ENCODE assay signal across 9 cellular contexts in genomic region chr6:146542881-146543210, GRCh38. TPM values are rescaled to one million over a fixed set of nuclear protein-coding genes. Genes with fewer than 3 reads are reported as not detected.
DNase-seq lines count a peak whose midpoint lies in the region; ATAC-seq and TF ChIP-seq lines count a peak whose summit lies in the region.
"Had no signal": no experiment of that assay in that cellular context is flagged by ENCODE, and none has a peak within 500 bp of the region (broad histone marks: within the 10 kb centered on the region; RNA-seq: fewer than 3 reads in every experiment).

No MANE protein-coding gene starts in this region.

- H3K27ac Mint-ChIP-seq in GM23338 (no peak overlapping the region), glutamatergic neuron (ENCODE audit: unreplicated experiment) (peak overlapping the region; percentile 64)
- H3K27ac Mint-ChIP-seq in activated T-helper 17 cell treated with anti-CD3 and anti-CD28 coated beads, Interleukin-2, amount 50 U/mL, for 72 hours: no peak overlapping the region

- no peaks in the 10 kb centered on the region for H3K36me3 ChIP-seq in GM23338 (ENCODE audit: insufficient read depth)
- no peaks in the 10 kb centered on the region for H3K36me3 ChIP-seq in prostate gland

- peaks cover 12% of the 10 kb centered on the region; the same call in 2 of the 3 replicates for H3K4me1 Mint-ChIP-seq in GM23338
- H3K4me1 Mint-ChIP-seq in activated T-helper 17 cell treated with anti-CD3 and anti-CD28 coated beads, Interleukin-2, amount 50 U/mL, for 72 hours: no peaks in the 10 kb centered on the region
- peaks cover 11% of the 10 kb centered on the region for H3K4me1 Mint-ChIP-seq in glutamatergic neuron (ENCODE audit: low read depth, unreplicated experiment)

- H3K9me2 ChIP-seq in GM23338 (ENCODE audit: insufficient read depth): no peaks in the 10 kb centered on the region

- no peaks in the 10 kb centered on the region; the same call in 2 of the 3 replicates for H3K36me3 Mint-ChIP-seq in GM23338 (ENCODE audit: low read depth)
- no peaks in the 10 kb centered on the region for H3K36me3 Mint-ChIP-seq in activated T-helper 17 cell treated with anti-CD3 and anti-CD28 coated beads, Interleukin-2, amount 50 U/mL, for 72 hours (ENCODE audit: low read depth)
- H3K36me3 Mint-ChIP-seq in glutamatergic neuron (ENCODE audit: unreplicated experiment): no peaks in the 10 kb centered on the region

- H3K4me3 ChIP-seq in GM23338: peak overlapping the region; percentile 70
- peak overlapping the region; percentile 65 to 73 for H3K4me3 ChIP-seq in prostate gland

- TF ChIP-seq POLR2A in prostate gland (IDR thresholded peaks at IDR 0.05): no peak

- 61% methylated on average over 9 of the region's 9 CpGs for WGBS in prostate gland

- H3K27ac ChIP-seq in GM23338 (ENCODE audit: low read depth): peak overlapping the region; percentile 10; the same call in 1 of the 2 replicates
- H3K27ac ChIP-seq in prostate gland: peak overlapping the region; percentile 86 to 90

- no peaks in the 10 kb centered on the region for H4K20me1 ChIP-seq in GM23338 (replicated peaks; ENCODE audit: insufficient read depth)

- no peaks in the 10 kb centered on the region for H3K27me3 Mint-ChIP-seq in GM23338 (ENCODE audit: insufficient read depth, low read depth, poor library complexity)
- peaks cover 36% of the 10 kb centered on the region for H3K27me3 Mint-ChIP-seq in activated T-helper 17 cell treated with anti-CD3 and anti-CD28 coated beads, Interleukin-2, amount 50 U/mL, for 72 hours
- peaks cover 3% of the 10 kb centered on the region for H3K27me3 Mint-ChIP-seq in glutamatergic neuron (ENCODE audit: unreplicated experiment)

- H3K9me3 ChIP-seq in prostate gland: no peaks in the 10 kb centered on the region

- H3F3A ChIP-seq in GM23338 (replicated peaks; ENCODE audit: low read depth): no peaks in the 10 kb centered on the region

- H3K4me2 ChIP-seq in GM23338: peak overlapping the region; percentile 85

- intact Hi-C loops in prostate gland (cut with DNase I): loop anchor here (2.0 to 10.0 kb wide), 4 partner anchors 158 to 731 kb away; partner anchors contain the start of genes FBXO30, SHPRH and STXBP5

- TF ChIP-seq CTCF in GM23338 (conservative IDR thresholded peaks at IDR 0.05; ENCODE audit: low read depth in 2 of 2) (no peak), glutamatergic neuron (IDR thresholded peaks at IDR 0.05; ENCODE audit: partially characterized antibody, unreplicated experiment) (no peak), prostate gland (IDR thresholded peaks at IDR 0.05) (no peak)

- peak overlapping the region; percentile 66 for H3K4me3 Mint-ChIP-seq in GM23338
- peak overlapping the region; percentile 46 for H3K4me3 Mint-ChIP-seq in activated T-helper 17 cell treated with anti-CD3 and anti-CD28 coated beads, Interleukin-2, amount 50 U/mL, for 72 hours
- H3K4me3 Mint-ChIP-seq in glutamatergic neuron (ENCODE audit: unreplicated experiment): peak overlapping the region; percentile 77

- H3K9me3 Mint-ChIP-seq in GM23338 (no peaks in the 10 kb centered on the region; the same call in 2 of the 3 replicates), glutamatergic neuron (ENCODE audit: unreplicated experiment) (peaks cover 2% of the 10 kb centered on the region)
- H3K9me3 Mint-ChIP-seq in activated T-helper 17 cell treated with anti-CD3 and anti-CD28 coated beads, Interleukin-2, amount 50 U/mL, for 72 hours: no peaks in the 10 kb centered on the region

- no peak for DNase-seq in GM23338 (ENCODE audit: low spot score)
- DNase-seq in glutamatergic neuron: no peak
- DNase-seq in prostate gland (ENCODE audit: low spot score): no peak
- no peak for DNase-seq in NCI-H2107 (lab: John Stamatoyannopoulos, UW)
- no peak for DNase-seq in OCI-M1 (lab: John Stamatoyannopoulos, UW)
- DNase-seq in NCI-H1436 (lab: John Stamatoyannopoulos, UW): no peak
- DNase-seq: effector memory CD4-positive, alpha-beta T cell had no signal

- no peaks in the 10 kb centered on the region for H3K27me3 ChIP-seq in GM23338 (ENCODE audit: insufficient read depth)
- H3K27me3 ChIP-seq in prostate gland (replicated peaks; ENCODE audit: insufficient read depth): no peaks in the 10 kb centered on the region

- H3K4me1 ChIP-seq in GM23338 (ENCODE audit: insufficient read depth) (peaks cover 25% of the 10 kb centered on the region), prostate gland (replicated peaks) (no peaks in the 10 kb centered on the region)

- H3K79me2 ChIP-seq in GM23338 (replicated peaks; ENCODE audit: insufficient read depth): peaks cover 9% of the 10 kb centered on the region; the same call in 1 of the 2 replicates

- peak overlapping the region; percentile 93; the same call in 1 of the 2 replicates for H2AFZ ChIP-seq in GM23338

- ATAC-seq in GM23338: no peak
- ATAC-seq in activated T-helper 17 cell treated with anti-CD3 and anti-CD28 coated beads, Interleukin-2, amount 50 U/mL, for 72 hours (replicated peaks): no peak
- no peak for ATAC-seq in GM19324 (IDR thresholded peaks at IDR 0.05; ENCODE audit: low FRiP score, unreplicated experiment)

TF ChIP-seq in GM23338, 12 proteins besides CTCF, POLR2A, EP300 and RAD21 (continues in another document):
- TF ChIP-seq ZNF462 (CRISPR knock-in tag; IDR thresholded peaks at IDR 0.05) (no peak), CREB1 (CRISPR knock-in tag; IDR thresholded peaks at IDR 0.05; ENCODE audit: low read depth) (no peak), STAT1 (IDR thresholded peaks at IDR 0.05; ENCODE audit: unreplicated experiment) (no peak), EZH2 (IDR thresholded peaks at IDR 0.05; ENCODE audit: low read depth, unreplicated experiment) (no peak)

RNA-seq across cellular contexts. Expression of gene RAB32, which starts 0.8 kb away (rescaled TPM):
- 4.8 and 10.4 TPM in 2 replicates for total RNA-seq in GM23338 (2014; rRNA removed; shearing (Covaris generic))
- polyA plus RNA-seq in GM23338 (2016; fragmentation: Nextera tagmentation; extraction: Ambion mirVana): 5.7 and 5.9 TPM in 2 replicates
- under 1 TPM in 1 of 2 donors, not detected in 1; 0.37 TPM for total RNA-seq in activated T-helper 17 cell treated with anti-CD3 and anti-CD28 coated beads, Interleukin-2, amount 50 U/mL, for 72 hours
- total RNA-seq in glutamatergic neuron (ENCODE audit: unreplicated experiment) (8.6 TPM), prostate gland (10 to 100 TPM in 1 of 2 donors, 1 to 10 TPM in 1; 6.3 to 26.2 TPM)

RNA-seq across cellular contexts. Expression of gene ADGB, which starts 55.9 kb away (rescaled TPM):
- not detected in 2 replicates for total RNA-seq in GM23338 (2014; rRNA removed; shearing (Covaris generic))
- polyA plus RNA-seq in GM23338 (2016; fragmentation: Nextera tagmentation; extraction: Ambion mirVana): 0.14 TPM in 1 of 2 replicates, not detected in the other
- total RNA-seq in activated T-helper 17 cell treated with anti-CD3 and anti-CD28 coated beads, Interleukin-2, amount 50 U/mL, for 72 hours: not detected
- total RNA-seq in glutamatergic neuron (ENCODE audit: unreplicated experiment) (not detected), prostate gland (1 to 10 TPM in 1 of 2 donors, not detected in 1; 8.1 TPM)
